8 cellular contexts compared by ENCODE assay signal in the genomic region with DNA sequence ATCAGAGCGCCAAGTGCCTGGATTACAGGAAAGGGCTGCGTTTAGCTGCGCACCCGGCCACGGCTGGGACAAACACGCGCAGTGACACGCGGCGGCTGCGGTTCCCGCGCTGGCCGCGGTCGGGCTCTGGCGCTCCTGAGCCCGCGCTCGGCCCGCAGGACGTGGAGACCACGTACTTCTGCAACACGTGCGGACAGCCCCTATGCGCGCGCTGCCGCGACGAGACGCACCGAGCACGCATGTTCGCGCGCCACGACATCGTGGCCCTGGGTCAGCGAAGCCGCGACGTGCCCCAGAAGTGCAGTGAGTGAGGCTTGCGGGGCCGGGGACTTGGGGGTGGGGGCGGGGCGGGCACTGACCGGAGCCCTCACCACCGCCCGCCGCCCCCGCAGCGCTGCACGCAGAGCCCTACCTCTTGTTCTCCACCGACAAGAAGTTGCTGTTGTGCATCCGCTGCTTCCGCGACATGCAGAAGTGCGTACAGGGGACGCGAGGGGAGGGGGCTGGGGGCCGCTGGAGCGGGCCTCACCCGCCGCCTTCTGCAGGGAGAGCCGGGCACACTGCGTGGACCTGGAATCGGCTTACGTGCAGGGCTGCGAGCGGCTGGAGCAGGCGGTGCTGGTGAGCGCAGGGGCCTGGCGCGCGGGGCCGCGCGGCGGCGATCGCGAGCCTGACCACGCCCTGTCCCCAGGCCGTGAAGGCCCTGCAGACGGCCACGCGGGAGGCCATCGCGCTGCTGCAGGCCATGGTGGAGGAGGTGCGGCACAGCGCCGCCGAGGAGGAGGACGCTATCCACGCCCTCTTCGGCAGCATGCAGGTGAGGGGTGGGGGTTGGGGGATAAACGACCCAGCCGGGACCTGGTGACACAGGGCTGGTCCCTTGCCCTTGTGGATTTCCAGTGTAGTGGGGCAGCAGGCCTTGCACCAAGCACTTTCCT. TPM values are rescaled to one million over a fixed set of nuclear protein-coding genes. Genes with fewer than 3 reads are reported as not detected.
DNase-seq lines count a peak whose midpoint lies in the region; ATAC-seq and TF ChIP-seq lines count a peak whose summit lies in the region.

No MANE protein-coding gene starts in this region.

- CTCF ChIA-PET in GM10248 (lab: Yijun Ruan, JAX) = interaction anchor here (0.6 to 1.6 kb wide), 7 partner anchors 13 to 38 kb away, joined by 3 to 6 read pairs (median 4); no protein-coding TSS in a partner anchor

- POLR2A ChIA-PET in GM10248 (lab: Yijun Ruan, JAX) = no interaction called here

- ATAC-seq in HG03095 (IDR thresholded peaks at IDR 0.05; ENCODE audit: unreplicated experiment) (no peak), HG02642 (IDR thresholded peaks at IDR 0.05; ENCODE audit: poor library complexity, unreplicated experiment) (no peak)

- peak; percentile 67 for DNase-seq in GM10248 (ENCODE audit: extremely low spot score)
- peak; percentile 28 to 46 for DNase-seq in NCI-H1930 (lab: John Stamatoyannopoulos, UW)
- no peak for DNase-seq in ascending aorta (ENCODE audit: low spot score in 2 of 2)
- peak; percentile 26 to 49 for DNase-seq in stimulated activated CD4-positive, alpha-beta T cell treated with anti-CD3 and anti-CD28 coated beads, Interleukin-2, amount 100 ng/mL, for 24 hours
- no peak for DNase-seq in NCI-H128 (lab: John Stamatoyannopoulos, UW; ENCODE audit: unreplicated experiment)

- no peak overlapping the region for H3K9ac ChIP-seq in iPS-20b (ENCODE audit: low read depth, low read length)

- peaks cover 6 to 9% of the 10 kb centered on the region in 2 donors for H3K4me1 ChIP-seq in ascending aorta
- H3K4me1 ChIP-seq in iPS-20b (ENCODE audit: insufficient read depth, low read length) = no peaks in the 10 kb centered on the region; the same call in 1 of the 2 replicates

- H3K9me3 ChIP-seq in ascending aorta (no peaks in the 10 kb centered on the region), iPS-20b (ENCODE audit: insufficient read depth, low read depth, low read length) (no peaks in the 10 kb centered on the region)

- H3K27ac ChIP-seq in ascending aorta (no peak overlapping the region), iPS-20b (ENCODE audit: low read length) (no peak overlapping the region)

- H3K4me3 ChIP-seq in ascending aorta = peak overlapping the region; percentile 42 to 58
- peak overlapping the region; percentile 51 for H3K4me3 ChIP-seq in iPS-20b (ENCODE audit: low read length)

- intact Hi-C loops in ascending aorta (cut with DNase I) = no loop called here

- no peaks in the 10 kb centered on the region for H3K27me3 ChIP-seq in ascending aorta
- peaks cover 55% of the 10 kb centered on the region for H3K27me3 ChIP-seq in iPS-20b (ENCODE audit: insufficient read depth, low read length)

- no peaks in the 10 kb centered on the region for H3K36me3 ChIP-seq in ascending aorta
- no peaks in the 10 kb centered on the region for H3K36me3 ChIP-seq in iPS-20b (ENCODE audit: insufficient read depth, low read depth, low read length)

- TF ChIP-seq CTCF in GM10248 (IDR thresholded peaks at IDR 0.05; ENCODE audit: control extremely low read depth, extremely low read depth, low read depth, missing control alignments) (peak; percentile 53), ascending aorta (IDR thresholded peaks at IDR 0.05) (peak; percentile 12 to 57 (median 40))

RNA-seq across cellular contexts. Expression of gene RNF207, which starts 3.1 kb away (rescaled TPM):
- total RNA-seq in ascending aorta = 81.1 TPM

RNA-seq across cellular contexts. Expression of gene RPL22, which starts 9.6 kb away (rescaled TPM):
- 88.8 TPM for total RNA-seq in ascending aorta

RNA-seq across cellular contexts. Expression of gene ICMT, which starts 26.8 kb away (rescaled TPM):
- 96.7 TPM for total RNA-seq in ascending aorta

RNA-seq across cellular contexts. Expression of gene CHD5, which starts 28.9 kb away (rescaled TPM):
- total RNA-seq in ascending aorta = 4.0 TPM

RNA-seq across cellular contexts. Expression of gene HES3, which starts 35.0 kb away (rescaled TPM):
- not detected for total RNA-seq in ascending aorta

Comparison
In these comparisons a context has a peak if more than half of its experiments do, and no peak if none do; other contexts are left out.
1. DNase-seq: peak in GM10248 (single experiment), NCI-H1930 (2 of 2) and stimulated activated CD4-positive, alpha-beta T cell treated with anti-CD3 and anti-CD28 coated beads, Interleukin-2, amount 100 ng/mL, for 24 hours (2 of 2); none in ascending aorta (0 of 2) and NCI-H128 (single experiment).